14 cellular contexts compared by ENCODE assay signal in the genomic region with DNA sequence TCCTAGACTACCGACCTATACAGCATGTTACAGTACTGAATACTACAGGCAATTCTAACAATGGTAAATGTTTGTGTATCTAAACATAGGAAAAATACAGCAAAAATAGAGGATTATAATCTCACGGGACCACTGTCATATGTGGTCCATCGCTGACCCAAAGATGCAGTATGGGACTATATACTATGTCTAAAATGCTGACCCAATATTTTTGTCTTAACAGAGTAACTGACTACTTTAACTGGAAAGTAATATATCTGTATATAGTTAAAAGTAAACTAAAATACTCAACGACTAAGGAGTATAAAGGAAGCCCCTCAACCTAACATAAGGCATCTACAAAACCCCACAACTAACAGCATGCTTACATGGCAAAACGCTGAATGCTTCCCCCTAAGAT. TPM values are rescaled to one million over a fixed set of nuclear protein-coding genes. Genes with fewer than 3 reads are reported as not detected.
DNase-seq lines count a peak whose midpoint lies in the region; ATAC-seq and TF ChIP-seq lines count a peak whose summit lies in the region.
"Had no signal": no experiment of that assay in that cellular context is flagged by ENCODE, and none has a peak within 500 bp of the region (broad histone marks: within the 10 kb centered on the region; RNA-seq: fewer than 3 reads in every experiment).

No MANE protein-coding gene starts in this region.

- no peak for ATAC-seq in activated CD8-positive, alpha-beta memory T cell treated with anti-CD3 and anti-CD28 coated beads, Interleukin-2, amount 10 ng/mL, durations not matched to agents 7 days and 5 days
- ATAC-seq in natural killer cell treated with Interleukin-12 subunit alpha and Interleukin-12 subunit beta and Interleukin-15 and Interleukin-18, amount 100 ng/mL, for 72 hours = no peak
- no peak for ATAC-seq in natural killer cell
- ATAC-seq in HG03432 (IDR thresholded peaks at IDR 0.05; ENCODE audit: unreplicated experiment) = no peak
- ATAC-seq: CD8-positive, alpha-beta T cell; GM12878 had no signal

- peaks cover 49% of the 10 kb centered on the region for H3K36me3 Mint-ChIP-seq in activated CD8-positive, alpha-beta memory T cell treated with anti-CD3 and anti-CD28 coated beads, Interleukin-2, amount 10 ng/mL, durations not matched to agents 7 days and 5 days
- H3K36me3 Mint-ChIP-seq in natural killer cell treated with Interleukin-12 subunit alpha and Interleukin-12 subunit beta and Interleukin-15 and Interleukin-18, amount 100 ng/mL, for 72 hours = peaks cover 30% of the 10 kb centered on the region
- H3K36me3 Mint-ChIP-seq in natural killer cell = peaks cover 16% of the 10 kb centered on the region
- peaks cover 23% of the 10 kb centered on the region for H3K36me3 Mint-ChIP-seq in progenitor cell of endocrine pancreas (ENCODE audit: insufficient read depth)

- DNase-seq in activated CD8-positive, alpha-beta memory T cell treated with anti-CD3 and anti-CD28 coated beads, Interleukin-2, amount 10 ng/mL, durations not matched to agents 7 days and 5 days = no peak
- no peak for DNase-seq in activated CD8-positive, alpha-beta memory T cell treated with anti-CD3 and anti-CD28 coated beads for 24 hours
- DNase-seq in natural killer cell treated with Interleukin-12 subunit alpha and Interleukin-12 subunit beta and Interleukin-15 and Interleukin-18, amount 100 ng/mL, for 72 hours (ENCODE audit: low spot score) = peak; percentile 2
- DNase-seq in natural killer cell = no peak
- no peak for DNase-seq in progenitor cell of endocrine pancreas (ENCODE audit: low spot score, unreplicated experiment)
- DNase-seq in GM10266 (ENCODE audit: extremely low spot score) = no peak
- DNase-seq: 8988T; Calu3; CD8-positive, alpha-beta T cell; GF-D8; H9 had no signal

- TF ChIP-seq CTCF in natural killer cell (IDR thresholded peaks at IDR 0.05) (no peak), progenitor cell of endocrine pancreas (IDR thresholded peaks at IDR 0.05; ENCODE audit: unreplicated experiment) (no peak), GM10266 (IDR thresholded peaks at IDR 0.05; ENCODE audit: control insufficient read depth, insufficient read depth, low read depth, missing control alignments) (no peak)

- H3K4me3 Mint-ChIP-seq in activated CD8-positive, alpha-beta memory T cell treated with anti-CD3 and anti-CD28 coated beads, Interleukin-2, amount 10 ng/mL, durations not matched to agents 7 days and 5 days = no peak overlapping the region
- H3K4me3 Mint-ChIP-seq in natural killer cell treated with Interleukin-12 subunit alpha and Interleukin-12 subunit beta and Interleukin-15 and Interleukin-18, amount 100 ng/mL, for 72 hours = no peak overlapping the region
- no peak overlapping the region for H3K4me3 Mint-ChIP-seq in natural killer cell
- no peak overlapping the region for H3K4me3 Mint-ChIP-seq in progenitor cell of endocrine pancreas (ENCODE audit: low read depth)
- H3K4me3 Mint-ChIP-seq: B cell; CD8-positive, alpha-beta T cell; H9 had no signal

- H3K27ac Mint-ChIP-seq in activated CD8-positive, alpha-beta memory T cell treated with anti-CD3 and anti-CD28 coated beads, Interleukin-2, amount 10 ng/mL, durations not matched to agents 7 days and 5 days = peak overlapping the region; percentile 1
- H3K27ac Mint-ChIP-seq in natural killer cell treated with Interleukin-12 subunit alpha and Interleukin-12 subunit beta and Interleukin-15 and Interleukin-18, amount 100 ng/mL, for 72 hours = no peak overlapping the region
- no peak overlapping the region for H3K27ac Mint-ChIP-seq in natural killer cell
- H3K27ac Mint-ChIP-seq in progenitor cell of endocrine pancreas = peak overlapping the region; percentile 56
- H3K27ac Mint-ChIP-seq: B cell; CD8-positive, alpha-beta T cell had no signal

- peaks cover 4% of the 10 kb centered on the region for H3K4me1 Mint-ChIP-seq in activated CD8-positive, alpha-beta memory T cell treated with anti-CD3 and anti-CD28 coated beads, Interleukin-2, amount 10 ng/mL, durations not matched to agents 7 days and 5 days
- H3K4me1 Mint-ChIP-seq in natural killer cell treated with Interleukin-12 subunit alpha and Interleukin-12 subunit beta and Interleukin-15 and Interleukin-18, amount 100 ng/mL, for 72 hours (ENCODE audit: low read depth in 2 of 2) = peaks cover 8 to 14% of the 10 kb centered on the region in 2 donors
- H3K4me1 Mint-ChIP-seq in natural killer cell = peaks cover 12% of the 10 kb centered on the region in 2 donors
- peaks cover 10% of the 10 kb centered on the region for H3K4me1 Mint-ChIP-seq in progenitor cell of endocrine pancreas (ENCODE audit: low read depth)
- H3K4me1 Mint-ChIP-seq: B cell, H9 had no signal

- CTCF ChIA-PET in activated CD8-positive, alpha-beta memory T cell treated with anti-CD3 and anti-CD28 coated beads, Interleukin-2, amount 10 ng/mL, durations not matched to agents 7 days and 5 days (lab: Charles Lee) = no interaction called here

- intact Hi-C loops in natural killer cell (cut with micrococcal nuclease) = no loop called here

- H3K27me3 Mint-ChIP-seq in activated CD8-positive, alpha-beta memory T cell treated with anti-CD3 and anti-CD28 coated beads, Interleukin-2, amount 10 ng/mL, durations not matched to agents 7 days and 5 days = no peaks in the 10 kb centered on the region
- H3K27me3 Mint-ChIP-seq in natural killer cell treated with Interleukin-12 subunit alpha and Interleukin-12 subunit beta and Interleukin-15 and Interleukin-18, amount 100 ng/mL, for 72 hours = no peaks in the 10 kb centered on the region
- H3K27me3 Mint-ChIP-seq in natural killer cell (ENCODE audit: low read depth in 2 of 2) = no peaks in the 10 kb centered on the region
- H3K27me3 Mint-ChIP-seq in progenitor cell of endocrine pancreas = no peaks in the 10 kb centered on the region
- H3K27me3 Mint-ChIP-seq: B cell had no signal

- no peaks in the 10 kb centered on the region for H3K9me3 Mint-ChIP-seq in activated CD8-positive, alpha-beta memory T cell treated with anti-CD3 and anti-CD28 coated beads, Interleukin-2, amount 10 ng/mL, durations not matched to agents 7 days and 5 days (ENCODE audit: low read depth)
- H3K9me3 Mint-ChIP-seq in natural killer cell treated with Interleukin-12 subunit alpha and Interleukin-12 subunit beta and Interleukin-15 and Interleukin-18, amount 100 ng/mL, for 72 hours = no peaks in the 10 kb centered on the region
- H3K9me3 Mint-ChIP-seq in natural killer cell (no peaks in the 10 kb centered on the region), progenitor cell of endocrine pancreas (ENCODE audit: low read depth) (no peaks in the 10 kb centered on the region)
- H3K9me3 Mint-ChIP-seq: CD8-positive, alpha-beta T cell; H9 had no signal

RNA-seq across cellular contexts. Expression of a gene that starts 4.4 kb away (rescaled TPM):
- total RNA-seq in activated CD8-positive, alpha-beta memory T cell treated with anti-CD3 and anti-CD28 coated beads, Interleukin-2, amount 10 ng/mL, durations not matched to agents 7 days and 5 days = 10 to 100 TPM; 10.4 to 16.0 TPM
- total RNA-seq in natural killer cell treated with Interleukin-12 subunit alpha and Interleukin-12 subunit beta and Interleukin-15 and Interleukin-18, amount 100 ng/mL, for 72 hours = 10 to 100 TPM in 1 of 2 donors, 1 to 10 TPM in 1; 8.3 to 31.6 TPM
- total RNA-seq in natural killer cell (10 to 100 TPM; 12.6 to 14.7 (median 14.6) TPM), progenitor cell of endocrine pancreas (10.0 and 12.0 TPM in 2 replicates)

RNA-seq across cellular contexts. Expression of a gene that starts 23.7 kb away (rescaled TPM):
- total RNA-seq in activated CD8-positive, alpha-beta memory T cell treated with anti-CD3 and anti-CD28 coated beads, Interleukin-2, amount 10 ng/mL, durations not matched to agents 7 days and 5 days = not detected
- total RNA-seq in natural killer cell treated with Interleukin-12 subunit alpha and Interleukin-12 subunit beta and Interleukin-15 and Interleukin-18, amount 100 ng/mL, for 72 hours = under 1 TPM in 1 of 2 donors, not detected in 1; 0.11 TPM
- total RNA-seq in natural killer cell = under 1 TPM in 1 of 3 donors, not detected in 2; 0.45 TPM
- total RNA-seq in progenitor cell of endocrine pancreas = 0.43 and 1.6 TPM in 2 replicates
- total RNA-seq: B cell; CD8-positive, alpha-beta T cell had no signal

RNA-seq across cellular contexts. Expression of a gene that starts 25.8 kb away (rescaled TPM):
- total RNA-seq in activated CD8-positive, alpha-beta memory T cell treated with anti-CD3 and anti-CD28 coated beads, Interleukin-2, amount 10 ng/mL, durations not matched to agents 7 days and 5 days = 100 to 1,000 TPM; 263 to 291 TPM
- 100 to 1,000 TPM; 260 to 492 TPM for total RNA-seq in natural killer cell treated with Interleukin-12 subunit alpha and Interleukin-12 subunit beta and Interleukin-15 and Interleukin-18, amount 100 ng/mL, for 72 hours
- 100 to 1,000 TPM; 252 to 275 (median 260) TPM for total RNA-seq in natural killer cell
- total RNA-seq in progenitor cell of endocrine pancreas = 70.9 and 72.3 TPM in 2 replicates

RNA-seq across cellular contexts. Expression of a gene that starts 46.9 kb away (rescaled TPM):
- total RNA-seq in activated CD8-positive, alpha-beta memory T cell treated with anti-CD3 and anti-CD28 coated beads, Interleukin-2, amount 10 ng/mL, durations not matched to agents 7 days and 5 days = 10 to 100 TPM; 35.0 to 38.2 TPM
- 10 to 100 TPM; 38.2 to 53.1 TPM for total RNA-seq in natural killer cell treated with Interleukin-12 subunit alpha and Interleukin-12 subunit beta and Interleukin-15 and Interleukin-18, amount 100 ng/mL, for 72 hours
- total RNA-seq in natural killer cell (10 to 100 TPM; 17.1 to 19.5 (median 18.5) TPM), progenitor cell of endocrine pancreas (46.1 and 46.9 TPM in 2 replicates)

RNA-seq across cellular contexts. Expression of a gene that starts 50.8 kb away (rescaled TPM):
- 1 to 10 TPM; 6.9 to 9.1 TPM for total RNA-seq in activated CD8-positive, alpha-beta memory T cell treated with anti-CD3 and anti-CD28 coated beads, Interleukin-2, amount 10 ng/mL, durations not matched to agents 7 days and 5 days
- 10 to 100 TPM; 11.9 to 15.7 TPM for total RNA-seq in natural killer cell treated with Interleukin-12 subunit alpha and Interleukin-12 subunit beta and Interleukin-15 and Interleukin-18, amount 100 ng/mL, for 72 hours
- total RNA-seq in natural killer cell = 1 to 10 TPM; 6.0 to 9.8 (median 6.5) TPM
- 67.6 and 68.7 TPM in 2 replicates for total RNA-seq in progenitor cell of endocrine pancreas

Comparison
In these comparisons a context has a peak if more than half of its experiments do, and no peak if none do; other contexts are left out.
1. H3K27ac Mint-ChIP-seq: peak in activated CD8-positive, alpha-beta memory T cell treated with anti-CD3 and anti-CD28 coated beads, Interleukin-2, amount 10 ng/mL, durations not matched to agents 7 days and 5 days (single experiment) and progenitor cell of endocrine pancreas (single experiment); none in natural killer cell treated with Interleukin-12 subunit alpha and Interleukin-12 subunit beta and Interleukin-15 and Interleukin-18, amount 100 ng/mL, for 72 hours (0 of 2) and natural killer cell (0 of 2).